ENCODE assay signal across 8 cellular contexts in genomic region chr10:132685121-132685891, GRCh38.
A peak's percentile ranks its signal among the peaks of the same experiment; 100 is the strongest.
DNase-seq lines count a peak whose midpoint lies in the region; ATAC-seq and TF ChIP-seq lines count a peak whose summit lies in the region.

No MANE protein-coding gene starts in this region.

- H3K4me1 Mint-ChIP-seq in CD8-positive, alpha-beta T cell (ENCODE audit: low read depth) = peaks cover 31% of the 10 kb centered on the region
- H3K4me1 Mint-ChIP-seq in activated T-helper 2 cell treated with anti-CD3 and anti-CD28 coated beads, Interferon-gamma antibody, Interleukin-2, Interleukin-4, amounts not matched to agents 10 μg/mL and 5 μg/mL and 100 μg/mL, durations not matched to agents 14 hours and 24 hours and 36 hours (ENCODE audit: low read depth) = peaks cover 12% of the 10 kb centered on the region

- no peaks in the 10 kb centered on the region for H3K27me3 Mint-ChIP-seq in CD8-positive, alpha-beta T cell (ENCODE audit: low read depth)
- H3K27me3 Mint-ChIP-seq in activated T-helper 2 cell treated with anti-CD3 and anti-CD28 coated beads, Interferon-gamma antibody, Interleukin-2, Interleukin-4, amounts not matched to agents 10 μg/mL and 5 μg/mL and 100 μg/mL, durations not matched to agents 14 hours and 24 hours and 36 hours (ENCODE audit: low read depth) = no peaks in the 10 kb centered on the region

- CTCF ChIA-PET in CD8-positive, alpha-beta T cell (lab: Charles Lee) = interaction anchor here (1.6 to 2.2 kb wide), 2 partner anchors 9 to 31 kb away, joined by 4 to 5 read pairs; no protein-coding TSS in a partner anchor

- H4K20me1 ChIP-seq in Loucy (ENCODE audit: insufficient read depth, low read length, poor library complexity, severe bottlenecking) = peaks cover 4% of the 10 kb centered on the region

- intact Hi-C loops in CD8-positive, alpha-beta T cell (cut with DNase I, micrococcal nuclease) = no loop called here
- intact Hi-C loops in body of pancreas (cut with DNase I) = no loop called here
- intact Hi-C loops in activated T-helper 2 cell treated with anti-CD3 and anti-CD28 coated beads, Interferon-gamma antibody, Interleukin-2, Interleukin-4, amounts not matched to agents 10 μg/mL and 5 μg/mL and 100 μg/mL, durations not matched to agents 14 hours and 24 hours and 36 hours (cut with micrococcal nuclease) = no loop called here

- H3K9me2 ChIP-seq in Loucy (replicated peaks; ENCODE audit: low read depth, low read length) = no peaks in the 10 kb centered on the region

- 37 to 41% methylated on average over 31 to 32 of the region's 32 CpGs for WGBS in body of pancreas, 2 donors
- 50 to 58% methylated on average over 32 of the region's 32 CpGs for WGBS in lung, 2 donors

- no peak overlapping the region for H3K4me3 ChIP-seq in CD8-positive, alpha-beta T cell (ENCODE audit: low read depth, low read length)
- H3K4me3 ChIP-seq in Loucy (ENCODE audit: low read length, poor library complexity, severe bottlenecking) (no peak overlapping the region), body of pancreas (no peak overlapping the region), lung (no peak overlapping the region)

- H3K9me3 ChIP-seq in CD8-positive, alpha-beta T cell (ENCODE audit: low read length) = no peaks in the 10 kb centered on the region
- H3K9me3 ChIP-seq in Loucy (ENCODE audit: insufficient read depth, low read depth, low read length) (no peaks in the 10 kb centered on the region), body of pancreas (no peaks in the 10 kb centered on the region), lung (ENCODE audit: control insufficient read depth in 2 of 2, insufficient read depth in 1 of 2, low read length in 1 of 2) (no peaks in the 10 kb centered on the region)

- no peak overlapping the region for H2AFZ ChIP-seq in Loucy (ENCODE audit: low read length)

- no peak overlapping the region for H3K27ac Mint-ChIP-seq in CD8-positive, alpha-beta T cell
- H3K27ac Mint-ChIP-seq in activated T-helper 2 cell treated with anti-CD3 and anti-CD28 coated beads, Interferon-gamma antibody, Interleukin-2, Interleukin-4, amounts not matched to agents 10 μg/mL and 5 μg/mL and 100 μg/mL, durations not matched to agents 14 hours and 24 hours and 36 hours = no peak overlapping the region

- H3F3A ChIP-seq in Loucy (ENCODE audit: low read depth) = no peaks in the 10 kb centered on the region

- no peaks in the 10 kb centered on the region for H3K9me3 Mint-ChIP-seq in CD8-positive, alpha-beta T cell
- no peaks in the 10 kb centered on the region for H3K9me3 Mint-ChIP-seq in activated T-helper 2 cell treated with anti-CD3 and anti-CD28 coated beads, Interferon-gamma antibody, Interleukin-2, Interleukin-4, amounts not matched to agents 10 μg/mL and 5 μg/mL and 100 μg/mL, durations not matched to agents 14 hours and 24 hours and 36 hours

- H3K9ac ChIP-seq in Loucy (ENCODE audit: low read depth, low read length, poor library complexity, severe bottlenecking) = peak overlapping the region; percentile 2

- peak in 1 of 7 experiments; percentile 29 for DNase-seq in CD8-positive, alpha-beta T cell
- peak; percentile 76 to 91 (median 90) for DNase-seq in body of pancreas
- DNase-seq in lung (ENCODE audit: low spot score) = peak; percentile 68
- no peak for DNase-seq in NCI-H345 treated with DMSO at 0.1 percent for 48 hours (lab: John Stamatoyannopoulos, UW; ENCODE audit: unreplicated experiment)
- no peak for DNase-seq in activated T-helper 2 cell treated with anti-CD3 and anti-CD28 coated beads, Interferon-gamma antibody, Interleukin-2, Interleukin-4, amounts not matched to agents 10 μg/mL and 5 μg/mL and 100 μg/mL, durations not matched to agents 14 hours and 24 hours and 36 hours (ENCODE audit: low spot score)

- POLR2A ChIA-PET in CD8-positive, alpha-beta T cell (lab: Charles Lee) = no interaction called here

- H3K4me3 Mint-ChIP-seq in CD8-positive, alpha-beta T cell = no peak overlapping the region
- no peak overlapping the region for H3K4me3 Mint-ChIP-seq in activated T-helper 2 cell treated with anti-CD3 and anti-CD28 coated beads, Interferon-gamma antibody, Interleukin-2, Interleukin-4, amounts not matched to agents 10 μg/mL and 5 μg/mL and 100 μg/mL, durations not matched to agents 14 hours and 24 hours and 36 hours (ENCODE audit: low read depth)

- peaks cover 22% of the 10 kb centered on the region for H3K4me1 ChIP-seq in CD8-positive, alpha-beta T cell (ENCODE audit: insufficient read depth, low read length)
- H3K4me1 ChIP-seq in Loucy (ENCODE audit: insufficient read depth, low read length, poor library complexity, severe bottlenecking) (peaks cover 21% of the 10 kb centered on the region), body of pancreas (peaks cover 42% of the 10 kb centered on the region), lung (ENCODE audit: control insufficient read depth in 2 of 2, insufficient read depth in 2 of 2, low read length in 2 of 2) (peaks cover 0 to 4% of the 10 kb centered on the region in 2 donors)

- TF ChIP-seq CTCF in CD8-positive, alpha-beta T cell (IDR thresholded peaks at IDR 0.05) = no peak
- TF ChIP-seq CTCF in Loucy (conservative IDR thresholded peaks at IDR 0.05; ENCODE audit: low read length) (no peak), body of pancreas (IDR thresholded peaks at IDR 0.05) (peak in 4 of 7 experiments; percentile 21 to 33 (median 31)), lung (IDR thresholded peaks at IDR 0.05; ENCODE audit: control extremely low read depth, extremely low read depth) (no peak)

- TF ChIP-seq POLR2A in body of pancreas (IDR thresholded peaks at IDR 0.05) = peak in 2 of 3 donors; percentile 55 to 61

- H3K79me2 ChIP-seq in Loucy (ENCODE audit: insufficient read depth, low read length) = peaks cover 8% of the 10 kb centered on the region; the same call in 1 of the 2 replicates

- H3K27ac ChIP-seq in CD8-positive, alpha-beta T cell (ENCODE audit: low read depth, low read length) = no peak overlapping the region
- H3K27ac ChIP-seq in body of pancreas (peak overlapping the region; percentile 79 to 93 (median 87)), lung (ENCODE audit: low read depth in 1 of 2, low read length in 1 of 2) (peak overlapping the region in 1 of 2 donors; percentile 5)

- H3K36me3 Mint-ChIP-seq in CD8-positive, alpha-beta T cell = peaks cover 5% of the 10 kb centered on the region
- H3K36me3 Mint-ChIP-seq in activated T-helper 2 cell treated with anti-CD3 and anti-CD28 coated beads, Interferon-gamma antibody, Interleukin-2, Interleukin-4, amounts not matched to agents 10 μg/mL and 5 μg/mL and 100 μg/mL, durations not matched to agents 14 hours and 24 hours and 36 hours (ENCODE audit: low read depth) = peaks cover under 1% of the 10 kb centered on the region

- H3K36me3 ChIP-seq in CD8-positive, alpha-beta T cell (ENCODE audit: insufficient read depth, low read length) = no peaks in the 10 kb centered on the region
- H3K36me3 ChIP-seq in Loucy (ENCODE audit: insufficient read depth, low read length) = peaks cover 4% of the 10 kb centered on the region; the same call in 1 of the 2 replicates
- no peaks in the 10 kb centered on the region for H3K36me3 ChIP-seq in body of pancreas (replicated peaks in 1 of 2; ENCODE audit: insufficient read depth in 1 of 2, low read depth in 2 of 2)
- peaks cover 0 to 4% of the 10 kb centered on the region in 2 donors for H3K36me3 ChIP-seq in lung (ENCODE audit: control insufficient read depth in 2 of 2, insufficient read depth in 2 of 2, low read length in 2 of 2)

- H3K4me2 ChIP-seq in Loucy (ENCODE audit: low read depth, low read length, poor library complexity, severe bottlenecking) = peak overlapping the region; percentile 61

- H3K27me3 ChIP-seq in CD8-positive, alpha-beta T cell (ENCODE audit: insufficient read depth, low read length) = no peaks in the 10 kb centered on the region
- no peaks in the 10 kb centered on the region for H3K27me3 ChIP-seq in Loucy (ENCODE audit: insufficient read depth, low read length, poor library complexity, severe bottlenecking)
- H3K27me3 ChIP-seq in body of pancreas = no peaks in the 10 kb centered on the region
- H3K27me3 ChIP-seq in lung (ENCODE audit: control insufficient read depth, insufficient read depth) = no peaks in the 10 kb centered on the region

- ATAC-seq in CD8-positive, alpha-beta T cell = peak; percentile 29
- ATAC-seq in body of pancreas (peak; percentile 86), lung (ENCODE audit: insufficient read depth, low FRiP score) (peak; percentile 78), GM21723 (IDR thresholded peaks at IDR 0.05; ENCODE audit: unreplicated experiment) (no peak), GM21737 (IDR thresholded peaks at IDR 0.05; ENCODE audit: unreplicated experiment) (no peak)

Comparison
In these comparisons a context has a peak if more than half of its experiments do, and no peak if none do; other contexts are left out.
1. ATAC-seq: peak in CD8-positive, alpha-beta T cell (single experiment), body of pancreas (single experiment) and lung (single experiment); none in GM21723 (single experiment) and GM21737 (single experiment).
2. DNase-seq: peak in body of pancreas (4 of 4) and lung (single experiment); none in NCI-H345 treated with DMSO at 0.1 percent for 48 hours (single experiment) and activated T-helper 2 cell treated with anti-CD3 and anti-CD28 coated beads, Interferon-gamma antibody, Interleukin-2, Interleukin-4, amounts not matched to agents 10 μg/mL and 5 μg/mL and 100 μg/mL, durations not matched to agents 14 hours and 24 hours and 36 hours (single experiment).
3. CTCF ChIP-seq: peak in body of pancreas (4 of 7); none in CD8-positive, alpha-beta T cell (single experiment), Loucy (single experiment) and lung (single experiment).